Comparison of ENCODE assay signal across 8 cellular contexts in genomic region chr14:77032854-77033621, GRCh38.
DNase-seq lines count a peak whose midpoint lies in the region; ATAC-seq, FAIRE-seq and TF ChIP-seq lines count a peak whose summit lies in the region.

No MANE protein-coding gene starts in this region.

- no peaks in the 10 kb centered on the region for H3K27me3 ChIP-seq in stomach smooth muscle (ENCODE audit: control insufficient read depth in 1 of 2, insufficient read depth in 2 of 2, low read length in 2 of 2)

- DNase-seq in LNCaP clone FGC (ENCODE audit: low read depth) (peak; percentile 99), RPMI8226 (peak; percentile 86), fibroblast of pulmonary artery (ENCODE audit: low read depth) (peak; percentile 99)
- peak; percentile 69 for DNase-seq in activated effector memory CD4-positive, alpha-beta T cell treated with Interleukin-2 at 50 U/mL for 16 hours

- H3K4me3 Mint-ChIP-seq in nephron = peak overlapping the region; percentile 82 to 86 (median 85)

- H3K9me3 Mint-ChIP-seq in nephron = no peaks in the 10 kb centered on the region

- peak; percentile 52 for TF ChIP-seq CTCF in LNCaP clone FGC (IDR thresholded peaks at IDR 0.05; ENCODE audit: control insufficient read depth, extremely low read depth, insufficient read depth)
- TF ChIP-seq CTCF in fibroblast of pulmonary artery (IDR thresholded peaks at IDR 0.05; ENCODE audit: low read length, missing control alignments) = peak; percentile 5
- TF ChIP-seq CTCF in nephron (IDR thresholded peaks at IDR 0.05; ENCODE audit: unreplicated experiment in 3 of 3) = no peak

- H3K27ac ChIP-seq in stomach smooth muscle (ENCODE audit: low read length) = peak overlapping the region; percentile 100

- H3K27ac Mint-ChIP-seq in nephron = peak overlapping the region; percentile 98 to 100 (median 99)

- H3K4me1 ChIP-seq in stomach smooth muscle (ENCODE audit: control insufficient read depth, insufficient read depth, low read length) = peaks cover 57% of the 10 kb centered on the region

- no peaks in the 10 kb centered on the region for H3K36me3 ChIP-seq in stomach smooth muscle (ENCODE audit: control insufficient read depth in 2 of 2, insufficient read depth in 2 of 2, low read length in 2 of 2)

- ATAC-seq in GM18867 (IDR thresholded peaks at IDR 0.05; ENCODE audit: unreplicated experiment) = peak; percentile 15

- peak; percentile 60 for FAIRE-seq in A204.1 (lab: Jason Lieb, UNC)

- peak overlapping the region; percentile 51 for H3K4me3 ChIP-seq in LNCaP clone FGC (ENCODE audit: low read depth, low read length)
- H3K4me3 ChIP-seq in fibroblast of pulmonary artery (replicated peaks; ENCODE audit: low read depth, low read length) = peak overlapping the region; percentile 63
- H3K4me3 ChIP-seq in stomach smooth muscle (ENCODE audit: low read length in 2 of 2) = peak overlapping the region; percentile 72 to 78

- no peaks in the 10 kb centered on the region for H3K27me3 Mint-ChIP-seq in nephron (ENCODE audit: low read depth)

- H3K9me3 ChIP-seq in stomach smooth muscle (ENCODE audit: control insufficient read depth in 2 of 2, low read length in 2 of 2) = no peaks in the 10 kb centered on the region

- H3K36me3 Mint-ChIP-seq in nephron (ENCODE audit: low read depth) = no peaks in the 10 kb centered on the region

- peaks cover 82% of the 10 kb centered on the region for H3K4me1 Mint-ChIP-seq in nephron

- peak overlapping the region; percentile 96 to 99 for H3K9ac ChIP-seq in stomach smooth muscle (ENCODE audit: low read length in 2 of 2)

Comparison
In these comparisons a context has a peak if more than half of its experiments do, and no peak if none do; other contexts are left out.
1. Peak in every context shown above with its lines: DNase-seq, ATAC-seq, H3K4me3 ChIP-seq and H3K27ac ChIP-seq.
2. CTCF ChIP-seq: peak in LNCaP clone FGC (single experiment) and fibroblast of pulmonary artery (single experiment); none in nephron (0 of 3).